ENCODE assay signal across 1 cellular context in the genomic region with DNA sequence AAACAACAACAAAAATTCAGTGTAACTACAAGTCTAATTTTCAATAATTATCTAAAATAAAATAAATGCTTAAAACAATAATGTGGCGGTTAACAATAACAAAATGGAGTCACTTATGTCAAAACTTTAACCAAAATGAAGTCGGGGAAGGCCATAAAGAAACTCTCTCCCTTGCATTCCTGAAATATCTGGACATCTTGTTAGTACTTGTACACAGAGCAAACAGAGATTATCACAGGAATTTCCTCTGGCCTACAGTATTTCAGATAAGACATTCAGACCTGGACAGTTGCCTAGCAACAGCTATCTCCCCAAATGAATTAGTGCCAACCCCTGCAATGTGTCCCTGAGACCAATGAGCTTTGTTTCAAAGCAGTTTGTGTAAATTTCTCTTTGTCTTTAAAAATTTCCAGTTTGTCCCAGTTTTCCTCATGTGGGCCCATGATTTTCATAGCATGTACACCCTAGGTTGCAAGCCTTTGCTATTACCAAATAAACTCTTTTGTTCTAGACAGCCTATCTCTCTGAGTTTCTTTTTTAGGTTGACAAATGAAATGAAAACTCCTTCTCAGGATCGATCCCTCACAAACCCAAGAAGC.
TF ChIP-seq lines count a peak whose summit lies in the region.

No MANE protein-coding gene starts in this region.

TF ChIP-seq in HepG2, 621 proteins besides CTCF, POLR2A, EP300 and RAD21 (continued from another document and continues in another):
- TF ChIP-seq ZNF574 (CRISPR knock-in tag; IDR thresholded peaks at IDR 0.05) (no peak), ZNF839 (CRISPR knock-in tag; IDR thresholded peaks at IDR 0.05; ENCODE audit: borderline replicate concordance) (no peak), XBP1 (CRISPR knock-in tag; IDR thresholded peaks at IDR 0.05) (no peak), CBX1 (IDR thresholded peaks at IDR 0.05; ENCODE audit: low read depth) (no peak), ZNF484 (CRISPR knock-in tag; IDR thresholded peaks at IDR 0.05; ENCODE audit: borderline replicate concordance, low read depth) (no peak), ZNF652 (CRISPR knock-in tag; IDR thresholded peaks at IDR 0.05; ENCODE audit: borderline replicate concordance, low read depth) (no peak; the same call in 1 of the 2 replicates), ZNF761 (CRISPR knock-in tag; conservative IDR thresholded peaks at IDR 0.05) (no peak), KDM3A (CRISPR knock-in tag; IDR thresholded peaks at IDR 0.05; ENCODE audit: low read depth) (0 out of 2 replicates have a peak, but pooled peaks have one; percentile 53), ZNF17 (CRISPR knock-in tag; IDR thresholded peaks at IDR 0.05) (no peak), SP1 (IDR thresholded peaks at IDR 0.05) (no peak), SP1 (CRISPR knock-in tag; IDR thresholded peaks at IDR 0.05) (0 out of 2 replicates have a peak, but pooled peaks have one; percentile 25), FOXA1 (IDR thresholded peaks at IDR 0.05) (peak; percentile 79), FOXA1 (CRISPR knock-in tag; IDR thresholded peaks at IDR 0.05) (peak; percentile 96), ZNF180 (CRISPR knock-in tag; IDR thresholded peaks at IDR 0.05; ENCODE audit: borderline replicate concordance, low read depth) (no peak), PREB (CRISPR knock-in tag; IDR thresholded peaks at IDR 0.05) (no peak), ZMYM4 (CRISPR knock-in tag; IDR thresholded peaks at IDR 0.05) (peak; percentile 71), ZNF451 (CRISPR knock-in tag; IDR thresholded peaks at IDR 0.05) (no peak), MLLT10 (CRISPR knock-in tag; IDR thresholded peaks at IDR 0.05) (no peak), ZNF674 (CRISPR knock-in tag; IDR thresholded peaks at IDR 0.05; ENCODE audit: low read depth) (no peak), ARNT (IDR thresholded peaks at IDR 0.05) (no peak), MEIS2 (CRISPR knock-in tag; IDR thresholded peaks at IDR 0.05) (0 out of 2 replicates have a peak, but pooled peaks have one; percentile 30), GTF2F1 (IDR thresholded peaks at IDR 0.05; ENCODE audit: low read length) (no peak), KLF11 (CRISPR knock-in tag; IDR thresholded peaks at IDR 0.05) (no peak), ZNF598 (CRISPR knock-in tag; IDR thresholded peaks at IDR 0.05; ENCODE audit: borderline replicate concordance) (no peak), IRX3 (CRISPR knock-in tag; IDR thresholded peaks at IDR 0.05; ENCODE audit: borderline replicate concordance, low read depth) (no peak), ZNF564 (CRISPR knock-in tag; IDR thresholded peaks at IDR 0.05) (no peak), ZNF501 (CRISPR knock-in tag; IDR thresholded peaks at IDR 0.05) (no peak), ZNF816 (CRISPR knock-in tag; IDR thresholded peaks at IDR 0.05; ENCODE audit: borderline replicate concordance) (no peak), HNF4G (IDR thresholded peaks at IDR 0.05; ENCODE audit: borderline replicate concordance, low read depth, low read length) (peak; percentile 66; the same call in 1 of the 2 replicates), HNF4G (CRISPR knock-in tag; IDR thresholded peaks at IDR 0.05; ENCODE audit: borderline replicate concordance, low read depth) (no peak), ZNF878 (CRISPR knock-in tag; IDR thresholded peaks at IDR 0.05) (peak; percentile 52; the same call in 1 of the 2 replicates), ZFAT (CRISPR knock-in tag; conservative IDR thresholded peaks at IDR 0.05) (no peak), FOXP1 (IDR thresholded peaks at IDR 0.05) (no peak; the same call in 1 of the 2 replicates), FOXP1 (CRISPR knock-in tag; IDR thresholded peaks at IDR 0.05) (peak; percentile 76; the same call in 1 of the 2 replicates), PAX8 (CRISPR knock-in tag; IDR thresholded peaks at IDR 0.05; ENCODE audit: borderline replicate concordance) (no peak), ARHGAP35 (CRISPR knock-in tag; IDR thresholded peaks at IDR 0.05; ENCODE audit: borderline replicate concordance) (no peak), DBP (CRISPR knock-in tag; IDR thresholded peaks at IDR 0.05; ENCODE audit: not compliant biosample characterization) (no peak), PBX3 (CRISPR knock-in tag; IDR thresholded peaks at IDR 0.05; ENCODE audit: borderline replicate concordance) (no peak), REXO4 (CRISPR knock-in tag; IDR thresholded peaks at IDR 0.05; ENCODE audit: borderline replicate concordance) (no peak), RAD51 (IDR thresholded peaks at IDR 0.05; ENCODE audit: borderline replicate concordance) (no peak), ZNF557 (CRISPR knock-in tag; IDR thresholded peaks at IDR 0.05) (no peak)
- TF ChIP-seq, protein P1, sequence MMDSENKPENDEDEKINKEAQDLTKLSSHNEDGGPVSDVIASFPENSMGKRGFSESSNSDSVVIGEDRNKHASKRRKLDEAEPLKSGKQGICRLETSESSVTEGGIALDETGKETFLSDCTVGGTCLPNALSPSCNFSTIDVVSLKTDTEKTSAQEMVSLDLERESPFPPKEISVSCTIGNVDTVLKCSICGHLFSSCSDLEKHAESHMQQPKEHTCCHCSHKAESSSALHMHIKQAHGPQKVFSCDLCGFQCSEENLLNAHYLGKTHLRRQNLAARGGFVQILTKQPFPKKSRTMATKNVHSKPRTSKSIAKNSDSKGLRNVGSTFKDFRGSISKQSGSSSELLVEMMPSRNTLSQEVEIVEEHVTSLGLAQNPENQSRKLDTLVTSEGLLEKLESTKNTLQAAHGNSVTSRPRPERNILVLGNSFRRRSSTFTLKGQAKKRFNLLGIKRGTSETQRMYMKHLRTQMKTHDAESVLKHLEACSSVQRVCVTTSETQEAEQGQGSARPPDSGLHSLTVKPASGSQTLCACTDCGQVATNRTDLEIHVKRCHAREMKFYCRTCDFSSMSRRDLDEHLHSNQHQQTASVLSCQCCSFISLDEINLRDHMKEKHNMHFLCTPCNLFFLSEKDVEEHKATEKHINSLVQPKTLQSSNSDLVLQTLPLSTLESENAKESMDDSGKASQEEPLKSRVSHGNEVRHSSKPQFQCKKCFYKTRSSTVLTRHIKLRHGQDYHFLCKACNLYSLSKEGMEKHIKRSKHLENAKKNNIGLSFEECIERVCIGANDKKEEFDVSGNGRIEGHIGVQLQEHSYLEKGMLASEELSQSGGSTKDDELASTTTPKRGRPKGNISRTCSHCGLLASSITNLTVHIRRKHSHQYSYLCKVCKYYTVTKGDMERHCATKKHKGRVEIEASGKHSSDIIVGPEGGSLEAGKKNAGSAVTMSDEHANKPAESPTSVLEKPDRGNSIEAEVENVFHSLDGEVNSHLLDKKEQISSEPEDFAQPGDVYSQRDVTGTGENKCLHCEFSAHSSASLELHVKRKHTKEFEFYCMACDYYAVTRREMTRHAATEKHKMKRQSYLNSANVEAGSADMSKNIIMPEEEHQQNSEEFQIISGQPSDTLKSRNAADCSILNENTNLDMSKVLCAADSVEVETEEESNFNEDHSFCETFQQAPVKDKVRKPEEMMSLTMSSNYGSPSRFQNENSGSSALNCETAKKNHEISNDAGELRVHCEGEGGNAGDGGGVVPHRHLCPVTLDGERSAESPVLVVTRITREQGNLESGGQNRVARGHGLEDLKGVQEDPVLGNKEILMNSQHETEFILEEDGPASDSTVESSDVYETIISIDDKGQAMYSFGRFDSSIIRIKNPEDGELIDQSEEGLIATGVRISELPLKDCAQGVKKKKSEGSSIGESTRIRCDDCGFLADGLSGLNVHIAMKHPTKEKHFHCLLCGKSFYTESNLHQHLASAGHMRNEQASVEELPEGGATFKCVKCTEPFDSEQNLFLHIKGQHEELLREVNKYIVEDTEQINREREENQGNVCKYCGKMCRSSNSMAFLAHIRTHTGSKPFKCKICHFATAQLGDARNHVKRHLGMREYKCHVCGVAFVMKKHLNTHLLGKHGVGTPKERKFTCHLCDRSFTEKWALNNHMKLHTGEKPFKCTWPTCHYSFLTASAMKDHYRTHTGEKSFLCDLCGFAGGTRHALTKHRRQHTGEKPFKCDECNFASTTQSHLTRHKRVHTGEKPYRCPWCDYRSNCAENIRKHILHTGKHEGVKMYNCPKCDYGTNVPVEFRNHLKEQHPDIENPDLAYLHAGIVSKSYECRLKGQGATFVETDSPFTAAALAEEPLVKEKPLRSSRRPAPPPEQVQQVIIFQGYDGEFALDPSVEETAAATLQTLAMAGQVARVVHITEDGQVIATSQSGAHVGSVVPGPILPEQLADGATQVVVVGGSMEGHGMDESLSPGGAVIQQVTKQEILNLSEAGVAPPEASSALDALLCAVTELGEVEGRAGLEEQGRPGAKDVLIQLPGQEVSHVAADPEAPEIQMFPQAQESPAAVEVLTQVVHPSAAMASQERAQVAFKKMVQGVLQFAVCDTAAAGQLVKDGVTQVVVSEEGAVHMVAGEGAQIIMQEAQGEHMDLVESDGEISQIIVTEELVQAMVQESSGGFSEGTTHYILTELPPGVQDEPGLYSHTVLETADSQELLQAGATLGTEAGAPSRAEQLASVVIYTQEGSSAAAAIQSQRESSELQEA (CRISPR knock-in tag; IDR thresholded peaks at IDR 0.05; ENCODE audit: not compliant biosample characterization) = no peak
- TF ChIP-seq, protein P2, sequence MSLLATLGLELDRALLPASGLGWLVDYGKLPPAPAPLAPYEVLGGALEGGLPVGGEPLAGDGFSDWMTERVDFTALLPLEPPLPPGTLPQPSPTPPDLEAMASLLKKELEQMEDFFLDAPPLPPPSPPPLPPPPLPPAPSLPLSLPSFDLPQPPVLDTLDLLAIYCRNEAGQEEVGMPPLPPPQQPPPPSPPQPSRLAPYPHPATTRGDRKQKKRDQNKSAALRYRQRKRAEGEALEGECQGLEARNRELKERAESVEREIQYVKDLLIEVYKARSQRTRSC (CRISPR knock-in tag; IDR thresholded peaks at IDR 0.05; ENCODE audit: low read depth) = no peak
- TF ChIP-seq, protein P3, sequence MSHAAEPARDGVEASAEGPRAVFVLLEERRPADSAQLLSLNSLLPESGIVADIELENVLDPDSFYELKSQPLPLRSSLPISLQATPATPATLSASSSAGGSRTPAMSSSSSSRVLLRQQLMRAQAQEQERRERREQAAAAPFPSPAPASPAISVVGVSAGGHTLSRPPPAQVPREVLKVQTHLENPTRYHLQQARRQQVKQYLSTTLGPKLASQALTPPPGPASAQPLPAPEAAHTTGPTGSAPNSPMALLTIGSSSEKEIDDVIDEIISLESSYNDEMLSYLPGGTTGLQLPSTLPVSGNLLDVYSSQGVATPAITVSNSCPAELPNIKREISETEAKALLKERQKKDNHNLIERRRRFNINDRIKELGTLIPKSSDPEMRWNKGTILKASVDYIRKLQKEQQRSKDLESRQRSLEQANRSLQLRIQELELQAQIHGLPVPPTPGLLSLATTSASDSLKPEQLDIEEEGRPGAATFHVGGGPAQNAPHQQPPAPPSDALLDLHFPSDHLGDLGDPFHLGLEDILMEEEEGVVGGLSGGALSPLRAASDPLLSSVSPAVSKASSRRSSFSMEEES (CRISPR knock-in tag; IDR thresholded peaks at IDR 0.05) = peak; percentile 54; the same call in 1 of the 2 replicates
